Comparison of ENCODE assay signal across 8 cellular contexts in the genomic region with DNA sequence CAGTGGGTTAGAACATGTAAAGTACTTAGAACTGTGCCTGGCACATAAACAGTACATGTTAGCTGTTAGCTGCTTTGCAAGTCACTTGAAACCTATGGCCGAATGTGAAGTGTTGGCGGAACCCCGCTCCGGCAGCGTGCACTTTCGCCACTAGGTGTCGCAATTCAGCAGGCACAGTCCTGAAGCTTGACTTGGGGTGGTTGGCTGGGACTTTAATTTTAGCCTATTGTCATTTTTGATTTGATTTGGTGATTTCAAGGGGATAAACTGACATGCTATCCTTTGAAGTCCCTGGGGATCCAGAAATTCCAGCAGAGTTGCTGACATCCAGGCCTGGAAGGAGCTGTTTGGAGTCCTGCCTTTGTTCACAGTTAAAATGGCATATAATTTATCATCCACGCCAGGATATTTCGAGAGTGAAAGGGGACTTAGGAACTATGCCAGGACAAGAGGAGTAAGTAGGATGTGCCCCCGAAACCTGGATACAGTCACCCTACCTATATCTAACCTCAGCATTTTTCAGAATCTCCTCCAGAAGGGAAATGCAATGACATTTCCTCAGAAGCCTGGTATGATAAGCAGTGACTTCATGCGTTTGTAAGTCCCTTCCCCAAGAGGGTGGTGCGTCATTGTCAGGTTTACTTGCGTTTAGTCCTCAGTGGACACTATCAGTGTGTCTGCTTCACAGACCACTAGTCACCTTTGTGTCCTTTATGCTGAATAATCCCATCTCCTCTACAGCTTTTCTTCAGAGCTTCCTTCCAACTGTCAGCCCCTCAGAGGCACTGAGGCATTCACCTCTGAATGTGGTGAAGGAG. TPM values are rescaled to one million over a fixed set of nuclear protein-coding genes. Genes with fewer than 3 reads are reported as not detected.
DNase-seq lines count a peak whose midpoint lies in the region; ATAC-seq, FAIRE-seq and TF ChIP-seq lines count a peak whose summit lies in the region.

No MANE protein-coding gene starts in this region.

- intact Hi-C loops in OCI-LY7 (cut with micrococcal nuclease; ENCODE audit: unreplicated experiment), result loop anchor here (1.0 to 5.0 kb wide), 2 partner anchors 129 to 202 kb away; no protein-coding TSS in a partner anchor
- intact Hi-C loops in esophagus squamous epithelium (cut with DNase I), result loop anchor here (5.0 kb wide), 1 partner anchor 199 kb away; no protein-coding TSS in a partner anchor
- intact Hi-C loops in naive thymus-derived CD4-positive, alpha-beta T cell (cut with micrococcal nuclease), result loop anchor here (1.0 to 10.0 kb wide), 5 partner anchors 61 to 731 kb away; no protein-coding TSS in a partner anchor

- peak; percentile 97 for FAIRE-seq in HTR-8/SVneo (lab: Jason Lieb, UNC)

- no peaks in the 10 kb centered on the region for H3K9me3 Mint-ChIP-seq in naive thymus-derived CD4-positive, alpha-beta T cell
- H3K9me3 Mint-ChIP-seq in stimulated activated effector memory CD8-positive, alpha-beta T cell treated with anti-CD3 and anti-CD28 coated beads, Interleukin-12 subunit alpha, Interleukin-12 subunit beta, amount 100 ng/mL, for 72 hours, result no peaks in the 10 kb centered on the region

- H3K9me3 ChIP-seq in OCI-LY7 (ENCODE audit: low read length) (no peaks in the 10 kb centered on the region), esophagus squamous epithelium (no peaks in the 10 kb centered on the region)
- H3K9me3 ChIP-seq in naive thymus-derived CD4-positive, alpha-beta T cell (ENCODE audit: control insufficient read depth in 2 of 3, low read length in 3 of 3), result no peaks in the 10 kb centered on the region

- H4K20me1 ChIP-seq in OCI-LY7 (ENCODE audit: insufficient read depth, low read length), result no peaks in the 10 kb centered on the region

- peak overlapping the region in 2 of 10 donors; percentile 27 to 51 for H3K4me3 Mint-ChIP-seq in naive thymus-derived CD4-positive, alpha-beta T cell
- H3K4me3 Mint-ChIP-seq in stimulated activated effector memory CD8-positive, alpha-beta T cell treated with anti-CD3 and anti-CD28 coated beads, Interleukin-12 subunit alpha, Interleukin-12 subunit beta, amount 100 ng/mL, for 72 hours, result no peak overlapping the region

- CTCF ChIA-PET in OCI-LY7 (lab: Charles Lee; ENCODE audit: unreplicated experiment), result interaction anchor here (1.1 kb wide), 1 partner anchor 202 kb away, joined by 4 read pairs; no protein-coding TSS in a partner anchor
- CTCF ChIA-PET in naive thymus-derived CD4-positive, alpha-beta T cell (lab: Charles Lee), result interaction anchor here (0.6 to 2.8 kb wide), 3 partner anchors 203 to 701 kb away, joined by 3 to 31 read pairs (median 4); no protein-coding TSS in a partner anchor

- H3K4me1 ChIP-seq in OCI-LY7 (ENCODE audit: insufficient read depth, low read length, poor library complexity, severe bottlenecking) (no peaks in the 10 kb centered on the region), esophagus squamous epithelium (peaks cover 15 to 48% (median 16%) of the 10 kb centered on the region in 3 donors)
- H3K4me1 ChIP-seq in naive thymus-derived CD4-positive, alpha-beta T cell (ENCODE audit: control insufficient read depth in 2 of 2, insufficient read depth in 2 of 2, low read length in 2 of 2), result peaks cover 0 to 3% of the 10 kb centered on the region in 2 donors

- H3K36me3 ChIP-seq in OCI-LY7 (ENCODE audit: insufficient read depth, low read length) (no peaks in the 10 kb centered on the region), esophagus squamous epithelium (no peaks in the 10 kb centered on the region)
- no peaks in the 10 kb centered on the region for H3K36me3 ChIP-seq in naive thymus-derived CD4-positive, alpha-beta T cell (ENCODE audit: control insufficient read depth in 2 of 3, insufficient read depth in 3 of 3, low read length in 3 of 3)

- H2AFZ ChIP-seq in OCI-LY7 (ENCODE audit: low read length), result no peak overlapping the region; the same call in 1 of the 2 replicates

- no peaks in the 10 kb centered on the region for H3K79me2 ChIP-seq in OCI-LY7 (ENCODE audit: insufficient read depth, low read depth, low read length)

- H3K4me3 ChIP-seq in OCI-LY7 (ENCODE audit: low read depth, low read length, poor library complexity, severe bottlenecking) (no peak overlapping the region), esophagus squamous epithelium (no peak overlapping the region)
- H3K4me3 ChIP-seq in naive thymus-derived CD4-positive, alpha-beta T cell (ENCODE audit: low read length), result no peak overlapping the region

- no peaks in the 10 kb centered on the region for H3K27me3 ChIP-seq in esophagus squamous epithelium
- H3K27me3 ChIP-seq in naive thymus-derived CD4-positive, alpha-beta T cell (ENCODE audit: control insufficient read depth in 2 of 2, insufficient read depth in 2 of 2, low read length in 2 of 2), result peaks cover 0 to 4% of the 10 kb centered on the region in 2 donors

- TF ChIP-seq CTCF in OCI-LY7 (conservative IDR thresholded peaks at IDR 0.05; ENCODE audit: low read length) (peak; percentile 99), esophagus squamous epithelium (IDR thresholded peaks at IDR 0.05) (peak; percentile 88 to 99 (median 94))

- no peak for TF ChIP-seq POLR2A in esophagus squamous epithelium (IDR thresholded peaks at IDR 0.05)

- H3K36me3 Mint-ChIP-seq in naive thymus-derived CD4-positive, alpha-beta T cell, result no peaks in the 10 kb centered on the region
- H3K36me3 Mint-ChIP-seq in stimulated activated effector memory CD8-positive, alpha-beta T cell treated with anti-CD3 and anti-CD28 coated beads, Interleukin-12 subunit alpha, Interleukin-12 subunit beta, amount 100 ng/mL, for 72 hours, result no peaks in the 10 kb centered on the region

- no TSS peak for BruUV-seq in OCI-LY7 (replicated peaks; lab: Mats Ljungman, UMichigan)

- H3K27me3 Mint-ChIP-seq in naive thymus-derived CD4-positive, alpha-beta T cell, result peaks cover 0 to 32% (median 5%) of the 10 kb centered on the region in 5 donors

- H3K27ac ChIP-seq in OCI-LY7 (ENCODE audit: low read depth, low read length, poor library complexity, severe bottlenecking) (no peak overlapping the region), esophagus squamous epithelium (no peak overlapping the region)
- no peak overlapping the region for H3K27ac ChIP-seq in naive thymus-derived CD4-positive, alpha-beta T cell (ENCODE audit: low read depth, low read length)

- POLR2A ChIA-PET in OCI-LY7 (lab: Charles Lee), result no interaction called here
- POLR2A ChIA-PET in naive thymus-derived CD4-positive, alpha-beta T cell (lab: Charles Lee), result no interaction called here

- ATAC-seq in naive thymus-derived CD4-positive, alpha-beta T cell, result peak; percentile 69
- ATAC-seq in stimulated activated effector memory CD8-positive, alpha-beta T cell treated with anti-CD3 and anti-CD28 coated beads, Interleukin-12 subunit alpha, Interleukin-12 subunit beta, amount 100 ng/mL, for 72 hours, result peak; percentile 69
- ATAC-seq in HG02588 (IDR thresholded peaks at IDR 0.05; ENCODE audit: unreplicated experiment), result no peak

- peak overlapping the region in 1 of 9 donors; percentile 9 for H3K27ac Mint-ChIP-seq in naive thymus-derived CD4-positive, alpha-beta T cell
- H3K27ac Mint-ChIP-seq in stimulated activated effector memory CD8-positive, alpha-beta T cell treated with anti-CD3 and anti-CD28 coated beads, Interleukin-12 subunit alpha, Interleukin-12 subunit beta, amount 100 ng/mL, for 72 hours, result no peak overlapping the region

- H3K9me2 ChIP-seq in OCI-LY7 (ENCODE audit: insufficient read depth, low read length), result no peaks in the 10 kb centered on the region

- no peak overlapping the region for H3K4me2 ChIP-seq in OCI-LY7 (ENCODE audit: low read length)

- WGBS in esophagus squamous epithelium, 2 donors, result 3 to 8% methylated on average over 9 to 13 of the region's 13 CpGs

- peak; percentile 55 for DNase-seq in GM04504 (ENCODE audit: low read depth)
- DNase-seq in HTR-8/SVneo (ENCODE audit: insufficient read length, low spot score), result peak; percentile 95
- DNase-seq in OCI-LY7 (ENCODE audit: low spot score), result peak; percentile 78
- DNase-seq in activated T-cell treated with anti-CD3 and anti-CD28 coated beads for 48 hours (ENCODE audit: low read depth), result peak; percentile 74
- DNase-seq in esophagus squamous epithelium (lab: John Stamatoyannopoulos, UW), result no peak
- peak; percentile 63 to 86 (median 76) for DNase-seq in naive thymus-derived CD4-positive, alpha-beta T cell
- DNase-seq in stimulated activated effector memory CD8-positive, alpha-beta T cell treated with anti-CD3 and anti-CD28 coated beads, Interleukin-12 subunit alpha, Interleukin-12 subunit beta, amount 100 ng/mL, for 72 hours (ENCODE audit: low spot score in 2 of 2), result peak; percentile 88 to 90

- peaks cover 0 to 21% (median 13%) of the 10 kb centered on the region in 7 donors for H3K4me1 Mint-ChIP-seq in naive thymus-derived CD4-positive, alpha-beta T cell
- H3K4me1 Mint-ChIP-seq in stimulated activated effector memory CD8-positive, alpha-beta T cell treated with anti-CD3 and anti-CD28 coated beads, Interleukin-12 subunit alpha, Interleukin-12 subunit beta, amount 100 ng/mL, for 72 hours, result peaks cover 6% of the 10 kb centered on the region

RNA-seq across cellular contexts. Expression of a gene that starts 3.5 kb away (rescaled TPM):
- 0.50 TPM in 1 of 2 replicates, not detected in the other for total RNA-seq in OCI-LY7 (2014; rRNA removed; shearing (Covaris generic))
- 0.74 and 1.3 TPM in 2 replicates for total RNA-seq in OCI-LY7 (2022)
- 10 to 100 TPM; 10.6 to 23.7 (median 17.6) TPM for total RNA-seq in esophagus squamous epithelium
- total RNA-seq in naive thymus-derived CD4-positive, alpha-beta T cell, result 1 to 10 TPM in 4 of 5 experiments, not detected in 1; 1.0 to 1.8 (median 1.3) TPM
- under 1 TPM; 0.20 to 0.41 TPM for polyA plus RNA-seq in naive thymus-derived CD4-positive, alpha-beta T cell

Comparison
In these comparisons a context has a peak if more than half of its experiments do, and no peak if none do; other contexts are left out.
1. RNA of a gene that starts 3.5 kb away (total RNA-seq): 10.6 to 23.7 TPM in esophagus squamous epithelium; 1.0 to 1.8 TPM in naive thymus-derived CD4-positive, alpha-beta T cell and 0.50 to 1.3 TPM in OCI-LY7; every median in the first group is over 4 times any median in the second.